In the genomic region with DNA sequence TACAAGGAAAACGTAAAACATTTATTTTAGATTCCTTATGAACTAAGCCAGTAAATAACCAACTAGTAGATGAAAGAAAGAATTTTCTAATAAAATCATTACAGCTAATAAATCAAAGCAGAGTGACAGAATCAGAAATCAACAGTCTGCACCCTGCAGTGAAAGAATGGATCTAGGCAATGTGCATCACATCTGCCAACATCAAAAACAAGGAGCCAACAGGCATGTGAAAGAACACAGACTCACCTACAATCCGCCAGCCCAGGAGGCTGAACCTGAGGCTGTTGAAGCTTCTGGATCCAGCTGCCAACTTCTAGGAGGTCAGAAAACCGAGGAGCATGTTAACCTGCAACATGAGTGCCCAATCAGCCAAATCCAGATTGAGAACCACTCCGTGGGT, we compare ENCODE assay signal across 7 cellular contexts.
"Had no signal": no experiment of that assay in that cellular context is flagged by ENCODE, and none has a peak within 500 bp of the region (broad histone marks: within the 10 kb centered on the region; RNA-seq: fewer than 3 reads in every experiment).

No MANE protein-coding gene starts in this region.

- H3K4me3 ChIP-seq: K562 had no signal

- H3K27ac ChIP-seq: HL-60 had no signal

- ATAC-seq: HepG2, K562 had no signal

- H3K4me1 Mint-ChIP-seq: IgD-negative memory B cell had no signal

- H3K27ac Mint-ChIP-seq: IgD-negative memory B cell had no signal

- FAIRE-seq: HepG2, HTR-8/SVneo, K562 had no signal

- H3K4me3 Mint-ChIP-seq: IgD-negative memory B cell had no signal

- DNase-seq: IMR-90, KBM-7 had no signal
